8 cellular contexts compared by ENCODE assay signal in the genomic region with DNA sequence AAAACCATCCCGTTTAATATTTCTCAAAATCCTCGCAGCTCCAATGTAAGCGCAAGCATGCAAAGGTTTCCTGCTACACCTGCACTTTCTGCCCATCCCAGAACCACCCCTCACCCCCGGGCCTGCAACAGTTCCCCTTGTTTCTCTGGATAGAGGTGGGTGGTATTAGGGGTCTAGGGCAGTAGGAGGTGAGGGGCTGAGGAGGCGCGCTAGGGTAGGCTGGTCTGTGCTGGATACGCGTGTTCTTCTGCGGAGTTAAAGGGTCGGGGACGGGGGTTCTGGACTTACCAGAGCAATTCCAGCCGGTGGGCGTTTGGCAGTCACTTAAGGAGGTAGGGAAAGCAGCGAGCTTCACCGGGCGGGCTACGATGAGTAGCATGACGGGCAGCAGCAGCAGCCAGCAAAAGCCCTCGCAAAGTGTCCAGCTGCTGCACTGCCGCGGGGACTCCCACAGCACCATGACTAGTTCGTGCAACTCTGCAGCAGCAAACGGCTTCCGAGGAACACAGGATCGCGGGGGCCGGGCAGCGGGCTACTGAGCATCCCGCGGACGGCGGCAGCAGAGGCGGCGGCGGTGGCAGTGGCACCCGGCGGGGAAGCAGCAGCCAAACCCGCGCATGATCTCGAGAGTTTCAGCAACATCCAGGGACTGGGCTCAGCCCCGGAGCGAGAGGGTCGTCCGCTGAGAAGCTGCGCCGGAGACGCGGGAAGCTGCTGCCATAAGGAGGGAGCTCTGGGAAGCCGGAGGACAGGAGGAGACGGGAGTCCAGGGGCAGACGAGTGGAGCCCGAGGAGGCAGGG. TPM values are rescaled to one million over a fixed set of nuclear protein-coding genes. Genes with fewer than 3 reads are reported as not detected.
A peak's percentile ranks its signal among the peaks of the same experiment; 100 is the strongest.
DNase-seq lines count a peak whose midpoint lies in the region; ATAC-seq and TF ChIP-seq lines count a peak whose summit lies in the region.

No MANE protein-coding gene starts in this region.

- intact Hi-C loops in Panc1 (cut with micrococcal nuclease; ENCODE audit: unreplicated experiment): no loop called here
- intact Hi-C loops in breast epithelium (cut with DNase I; ENCODE audit: low total_unique reads): loop anchor here (5.0 kb wide), 1 partner anchor 158 kb away; no protein-coding TSS in a partner anchor

- TF ChIP-seq CTCF in GM13977 (IDR thresholded peaks at IDR 0.05; ENCODE audit: extremely low read depth, insufficient read depth, missing control alignments) (no peak), Panc1 (IDR thresholded peaks at IDR 0.05) (no peak), breast epithelium (IDR thresholded peaks at IDR 0.05) (no peak), kidney epithelial cell (IDR thresholded peaks at IDR 0.05; ENCODE audit: insufficient read depth, low read length, poor library complexity, severe bottlenecking) (no peak)

- ATAC-seq in HG02623 (IDR thresholded peaks at IDR 0.05; ENCODE audit: unreplicated experiment) (peak; percentile 6), Panc1 (peak; percentile 67)
- peak; percentile 49 for ATAC-seq in stimulated activated memory B cell treated with anti-CD40 and anti-IgM and Interleukin-4, amounts not matched to agents 10 μg/mL and 1 μg/mL and 100 μg/mL, for 72 hours

- peaks cover 25% of the 10 kb centered on the region for H3K27me3 ChIP-seq in Panc1 (ENCODE audit: control insufficient read depth, insufficient read depth, low read length)
- peaks cover 0 to 72% of the 10 kb centered on the region in 2 donors for H3K27me3 ChIP-seq in breast epithelium
- peaks cover 54% of the 10 kb centered on the region for H3K27me3 ChIP-seq in kidney epithelial cell (ENCODE audit: control insufficient read depth, insufficient read depth, low read length)

- no peaks in the 10 kb centered on the region for H3K9me3 ChIP-seq in Panc1 (ENCODE audit: control insufficient read depth, insufficient read depth, low read depth, low read length)
- no peaks in the 10 kb centered on the region for H3K9me3 ChIP-seq in breast epithelium

- H3K4me3 Mint-ChIP-seq in stimulated activated memory B cell treated with anti-CD40 and anti-IgM and Interleukin-4, amounts not matched to agents 10 μg/mL and 1 μg/mL and 100 μg/mL, for 72 hours: peak overlapping the region; percentile 79

- in situ Hi-C loops in GM13977 (cut with MboI; ENCODE audit: low pct_unique_long_range_greater_than_20kb, low sequenced_read_pairs, unreplicated experiment) (no loop called here), Panc1 (cut with HindIII; ENCODE audit: low pct_unique_long_range_greater_than_20kb, low sequenced_read_pairs) (no loop called here)

- BruUV-seq in Panc1 (replicated peaks; lab: Mats Ljungman, UMichigan): no TSS peak

- H3K27ac Mint-ChIP-seq in stimulated activated memory B cell treated with anti-CD40 and anti-IgM and Interleukin-4, amounts not matched to agents 10 μg/mL and 1 μg/mL and 100 μg/mL, for 72 hours: no peak overlapping the region

- H3K4me1 Mint-ChIP-seq in stimulated activated memory B cell treated with anti-CD40 and anti-IgM and Interleukin-4, amounts not matched to agents 10 μg/mL and 1 μg/mL and 100 μg/mL, for 72 hours: peaks cover 32% of the 10 kb centered on the region

- H3K27me3 Mint-ChIP-seq in stimulated activated memory B cell treated with anti-CD40 and anti-IgM and Interleukin-4, amounts not matched to agents 10 μg/mL and 1 μg/mL and 100 μg/mL, for 72 hours: peaks cover 58% of the 10 kb centered on the region

- TF ChIP-seq POLR2A in breast epithelium (IDR thresholded peaks at IDR 0.05): no peak

- POLR2A ChIA-PET in Panc1 (lab: Charles Lee): no interaction called here

- H3K4me1 ChIP-seq in Panc1 (ENCODE audit: control insufficient read depth, insufficient read depth, low read length) (peaks cover 7% of the 10 kb centered on the region), breast epithelium (peaks cover 13 to 18% of the 10 kb centered on the region in 2 donors)

- H3K27ac ChIP-seq in Panc1 (ENCODE audit: low read length) (no peak overlapping the region), breast epithelium (no peak overlapping the region)

- no peaks in the 10 kb centered on the region for H3K36me3 Mint-ChIP-seq in stimulated activated memory B cell treated with anti-CD40 and anti-IgM and Interleukin-4, amounts not matched to agents 10 μg/mL and 1 μg/mL and 100 μg/mL, for 72 hours

- CTCF ChIA-PET in Panc1 (lab: Charles Lee): interaction anchor here (0.6 kb wide), 1 partner anchor 641 kb away, joined by 4 read pairs; no protein-coding TSS in a partner anchor

- H3K9me3 Mint-ChIP-seq in stimulated activated memory B cell treated with anti-CD40 and anti-IgM and Interleukin-4, amounts not matched to agents 10 μg/mL and 1 μg/mL and 100 μg/mL, for 72 hours: no peaks in the 10 kb centered on the region

- H3K4me3 ChIP-seq in Panc1 (ENCODE audit: low read depth in 2 of 2, low read length in 2 of 2) (peak overlapping the region; percentile 51 to 69), breast epithelium (peak overlapping the region; percentile 39 to 64 (median 46)), kidney epithelial cell (ENCODE audit: low read depth, low read length) (peak overlapping the region; percentile 52)

- DNase-seq in GM13977 (ENCODE audit: low spot score) (peak; percentile 27), Panc1 (ENCODE audit: low read depth, low spot score) (no peak), breast epithelium (ENCODE audit: low spot score in 2 of 2) (no peak), kidney epithelial cell (ENCODE audit: low read depth) (no peak), SK-N-DZ (ENCODE audit: low spot score) (no peak), KG1 (lab: John Stamatoyannopoulos, UW) (no peak)

- H3K36me3 ChIP-seq in Panc1 (ENCODE audit: control insufficient read depth, insufficient read depth, low read length): no peaks in the 10 kb centered on the region
- no peaks in the 10 kb centered on the region for H3K36me3 ChIP-seq in breast epithelium
- H3K36me3 ChIP-seq in kidney epithelial cell (ENCODE audit: control insufficient read depth, insufficient read depth, low read length): no peaks in the 10 kb centered on the region

RNA-seq across cellular contexts. Expression of gene TMEFF2, which starts 0.5 kb away (rescaled TPM):
- total RNA-seq in Panc1 (2021; ENCODE audit: unreplicated experiment) (1.5 TPM), breast epithelium (under 1 TPM in 1 of 3 donors, not detected in 2; 0.32 TPM), kidney epithelial cell (not detected in 2 replicates)
- 0.21 TPM for polyA plus RNA-seq in Panc1 (2012; ENCODE audit: insufficient read length)
- polyA plus RNA-seq in SK-N-DZ (2014; cell fraction: cytosol; rRNA removed): 4.1 and 4.9 TPM in 2 replicates
- polyA plus RNA-seq in SK-N-DZ (2014; cell fraction: nucleus; rRNA removed): 2.1 and 3.9 TPM in 2 replicates

Comparison
In these comparisons a context has a peak if more than half of its experiments do, and no peak if none do; other contexts are left out.
1. ATAC-seq: peak in every context shown above with its lines; median percentile 67 in Panc1; 49 in stimulated activated memory B cell treated with anti-CD40 and anti-IgM and Interleukin-4, amounts not matched to agents 10 μg/mL and 1 μg/mL and 100 μg/mL, for 72 hours; 6 in HG02623.